Comparison of ENCODE assay signal across 24 cellular contexts in genomic region chr14:56798447-56799326, GRCh38. TPM values are rescaled to one million over a fixed set of nuclear protein-coding genes. Genes with fewer than 3 reads are reported as not detected.
DNase-seq lines count a peak whose midpoint lies in the region; ATAC-seq and TF ChIP-seq lines count a peak whose summit lies in the region.
"Had no signal": no experiment of that assay in that cellular context is flagged by ENCODE, and none has a peak within 500 bp of the region (broad histone marks: within the 10 kb centered on the region; RNA-seq: fewer than 3 reads in every experiment).

No MANE protein-coding gene starts in this region.

- peak overlapping the region; percentile 4 for H3K9ac ChIP-seq in iPS-15b (ENCODE audit: low read depth, low read length)

- no peak for TF ChIP-seq CTCF in GM13977 (IDR thresholded peaks at IDR 0.05; ENCODE audit: extremely low read depth, insufficient read depth, missing control alignments)
- TF ChIP-seq CTCF in ascending aorta (IDR thresholded peaks at IDR 0.05), result no peak
- no peak for TF ChIP-seq CTCF in sigmoid colon (IDR thresholded peaks at IDR 0.05)
- TF ChIP-seq CTCF in brain microvascular endothelial cell (IDR thresholded peaks at IDR 0.05; ENCODE audit: low read depth, low read length, missing control alignments), result no peak

- intact Hi-C loops in ascending aorta (cut with DNase I) (no loop called here), sigmoid colon (cut with DNase I) (no loop called here)

- no peak for TF ChIP-seq POLR2A in sigmoid colon (IDR thresholded peaks at IDR 0.05)

- TF ChIP-seq EP300 in sigmoid colon (IDR thresholded peaks at IDR 0.05), result no peak

- H3K36me3 ChIP-seq in ascending aorta (no peaks in the 10 kb centered on the region), iPS-15b (ENCODE audit: control insufficient read depth, insufficient read depth, low read length) (peaks cover 8% of the 10 kb centered on the region), sigmoid colon (no peaks in the 10 kb centered on the region), brain microvascular endothelial cell (replicated peaks) (no peaks in the 10 kb centered on the region)
- H3K36me3 ChIP-seq: right lobe of liver, SJCRH30 had no signal

- DNase-seq in GM13977 (ENCODE audit: low spot score) (peak; percentile 17), ascending aorta (ENCODE audit: low spot score in 2 of 2) (no peak), sigmoid colon (no peak), NCI-H1105 (lab: John Stamatoyannopoulos, UW) (no peak), brain microvascular endothelial cell (no peak)
- DNase-seq: activated CD4-positive, alpha-beta T cell treated with anti-CD3 and anti-CD28 coated beads for 1 hour; activated naive CD4-positive, alpha-beta T cell treated with Interleukin-2 at 50 U/mL for 16 hours; CD8-positive, alpha-beta memory T cell; DND-41; mesenchymal stem cell; NCI-H1092; NCI-H526 treated with DMSO at 0.1 percent for 48 hours; PC-3; SJCRH30; stimulated activated CD4-positive, alpha-beta T cell treated with anti-CD3 and anti-CD28 coated beads, Interleukin-1b, Interleukin-23, amount 100 ng/mL, for 48 hours; T-helper 9 cell had no signal

- H3K27me3 ChIP-seq in ascending aorta, result peaks cover 22% of the 10 kb centered on the region
- H3K27me3 ChIP-seq in iPS-15b (ENCODE audit: control insufficient read depth, insufficient read depth, low read length), result peaks cover 71% of the 10 kb centered on the region
- H3K27me3 ChIP-seq in sigmoid colon, result peaks cover 48 to 100% (median 94%) of the 10 kb centered on the region in 3 donors
- peaks cover 83% of the 10 kb centered on the region for H3K27me3 ChIP-seq in brain microvascular endothelial cell (replicated peaks)
- H3K27me3 ChIP-seq: SJCRH30 had no signal

- WGBS in sigmoid colon, 2 donors, result 8% methylated on average over 39 of the region's 39 CpGs

- H3K4me3 ChIP-seq in ascending aorta (peak overlapping the region; percentile 51 to 52), iPS-15b (ENCODE audit: low read depth, low read length) (peak overlapping the region; percentile 24), sigmoid colon (peak overlapping the region; percentile 10 to 40 (median 32)), brain microvascular endothelial cell (ENCODE audit: low read depth, low read length) (no peak overlapping the region)
- H3K4me3 ChIP-seq: K562, right lobe of liver, SJCRH30 had no signal

- in situ Hi-C loops in GM13977 (cut with MboI; ENCODE audit: low pct_unique_long_range_greater_than_20kb, low sequenced_read_pairs, unreplicated experiment), result no loop called here
- in situ Hi-C loops in brain microvascular endothelial cell (cut with HindIII; ENCODE audit: low pct_ligation_motif_present, low sequenced_read_pairs), result no loop called here

- H3K27ac ChIP-seq in ascending aorta (no peak overlapping the region), sigmoid colon (no peak overlapping the region), brain microvascular endothelial cell (no peak overlapping the region)
- H3K27ac ChIP-seq: right lobe of liver, SJCRH30 had no signal

- no peaks in the 10 kb centered on the region for H3K9me3 ChIP-seq in ascending aorta
- no peaks in the 10 kb centered on the region for H3K9me3 ChIP-seq in iPS-15b (ENCODE audit: control insufficient read depth, insufficient read depth, low read length)
- H3K9me3 ChIP-seq in sigmoid colon, result no peaks in the 10 kb centered on the region
- H3K9me3 ChIP-seq: right lobe of liver, SJCRH30 had no signal

- H3K4me1 ChIP-seq in ascending aorta, result peaks cover 0 to 4% of the 10 kb centered on the region in 2 donors
- peaks cover 33% of the 10 kb centered on the region for H3K4me1 ChIP-seq in iPS-15b (ENCODE audit: control insufficient read depth, insufficient read depth, low read length)
- peaks cover 0 to 35% (median 31%) of the 10 kb centered on the region in 4 donors for H3K4me1 ChIP-seq in sigmoid colon
- H3K4me1 ChIP-seq: SJCRH30 had no signal

- ATAC-seq in GM18907 (IDR thresholded peaks at IDR 0.05; ENCODE audit: unreplicated experiment), result no peak
- ATAC-seq in GM19324 (IDR thresholded peaks at IDR 0.05; ENCODE audit: low FRiP score, unreplicated experiment), result no peak
- ATAC-seq: K562, PC-3 had no signal

RNA-seq across cellular contexts. Expression of gene OTX2, which starts 11.6 kb away (rescaled TPM):
- total RNA-seq in ascending aorta, result not detected
- not detected for total RNA-seq in sigmoid colon
- polyA plus RNA-seq in sigmoid colon, result not detected
- total RNA-seq: CD8-positive, alpha-beta memory T cell; esophagus mucosa; K562; PC-3; right lobe of liver; SJCRH30; subcutaneous adipose tissue had no signal
- polyA plus RNA-seq: CD8-positive, alpha-beta memory T cell; K562; keratinocyte had no signal
